8 cellular contexts compared by ENCODE assay signal in genomic region chr7:70614237-70614984, GRCh38.
DNase-seq lines count a peak whose midpoint lies in the region; ATAC-seq and TF ChIP-seq lines count a peak whose summit lies in the region.

No MANE protein-coding gene starts in this region.

- 15% methylated on average over 11 of the region's 12 CpGs for WGBS in esophagus muscularis mucosa
- WGBS in neuronal stem cell (ENCODE audit: extremely low coverage in 2 of 2, insufficient read length in 2 of 2, insufficient replicate concordance in 1 of 2), 2 donors = no CpG with 5 or more reads among the region's 12 CpGs

- H3K4me3 ChIP-seq in esophagus muscularis mucosa = peak overlapping the region in 2 of 4 donors; percentile 9 to 19
- peak overlapping the region in 1 of 2 donors; percentile 24 for H3K4me3 ChIP-seq in neuronal stem cell (ENCODE audit: low read length in 2 of 2)

- no peak overlapping the region for H3K18ac ChIP-seq in neuronal stem cell (ENCODE audit: low read length)

- no peak overlapping the region for H2AK5ac ChIP-seq in neuronal stem cell (ENCODE audit: low read depth, low read length)

- no peaks in the 10 kb centered on the region for H3K9me3 ChIP-seq in esophagus muscularis mucosa
- H3K9me3 ChIP-seq in neuronal stem cell (replicated peaks in 1 of 2; ENCODE audit: control insufficient read depth in 2 of 2, insufficient read depth in 1 of 2, low read depth in 1 of 2, low read length in 2 of 2) = no peaks in the 10 kb centered on the region

- ATAC-seq in HG02610 (IDR thresholded peaks at IDR 0.05; ENCODE audit: unreplicated experiment) = peak; percentile 63
- ATAC-seq in GM21390 (IDR thresholded peaks at IDR 0.05; ENCODE audit: unreplicated experiment) = no peak
- ATAC-seq in activated naive CD8-positive, alpha-beta T cell treated with anti-CD3 and anti-CD28 coated beads, Interleukin-2, amount 50 U/mL, for 24 hours = no peak

- no peaks in the 10 kb centered on the region for H3K27me3 ChIP-seq in esophagus muscularis mucosa
- peaks cover 0 to 2% (median 0%) of the 10 kb centered on the region in 3 experiments for H3K27me3 ChIP-seq in neuronal stem cell (ENCODE audit: control insufficient read depth in 3 of 3, insufficient read depth in 3 of 3, low read depth in 1 of 3, low read length in 3 of 3)

- no peak overlapping the region for H4K91ac ChIP-seq in neuronal stem cell (ENCODE audit: low read depth, low read length, poor library complexity)

- TF ChIP-seq POLR2A in esophagus muscularis mucosa (IDR thresholded peaks at IDR 0.05; ENCODE audit: low read depth) = no peak

- TF ChIP-seq CTCF in esophagus muscularis mucosa (IDR thresholded peaks at IDR 0.05) = no peak

- H3K27me3 Mint-ChIP-seq in activated naive CD8-positive, alpha-beta T cell treated with anti-CD3 and anti-CD28 coated beads, Interleukin-2, amount 50 U/mL, for 24 hours = no peaks in the 10 kb centered on the region

- peaks cover 16 to 18% (median 18%) of the 10 kb centered on the region in 4 donors for H3K4me1 ChIP-seq in esophagus muscularis mucosa
- H3K4me1 ChIP-seq in neuronal stem cell (ENCODE audit: control insufficient read depth in 2 of 2, insufficient read depth in 1 of 2, low read depth in 1 of 2, low read length in 2 of 2) = peaks cover 27 to 47% of the 10 kb centered on the region in 2 donors

- H3K4me2 ChIP-seq in neuronal stem cell (ENCODE audit: insufficient read depth, low read length, poor library complexity, severe bottlenecking) = no peak overlapping the region

- H3K36me3 Mint-ChIP-seq in activated naive CD8-positive, alpha-beta T cell treated with anti-CD3 and anti-CD28 coated beads, Interleukin-2, amount 50 U/mL, for 24 hours (ENCODE audit: low read depth) = no peaks in the 10 kb centered on the region

- intact Hi-C loops in esophagus muscularis mucosa (cut with DNase I) = no loop called here

- H2BK5ac ChIP-seq in neuronal stem cell (ENCODE audit: low read length) = no peak overlapping the region

- H2BK120ac ChIP-seq in neuronal stem cell (ENCODE audit: low read depth, low read length) = no peak overlapping the region

- H3K4ac ChIP-seq in neuronal stem cell (ENCODE audit: low read length) = no peak overlapping the region

- no peak overlapping the region for H3K23ac ChIP-seq in neuronal stem cell (ENCODE audit: low read depth, low read length, poor library complexity)

- no peaks in the 10 kb centered on the region for H3K9me3 Mint-ChIP-seq in activated naive CD8-positive, alpha-beta T cell treated with anti-CD3 and anti-CD28 coated beads, Interleukin-2, amount 50 U/mL, for 24 hours

- DNase-seq in NCI-H510A treated with DMSO at 0.1 percent for 48 hours (lab: John Stamatoyannopoulos, UW) (peak; percentile 20), esophagus muscularis mucosa (ENCODE audit: extremely low spot score) (no peak), neuronal stem cell (ENCODE audit: low spot score) (no peak), NK-92 (lab: John Stamatoyannopoulos, UW; ENCODE audit: unreplicated experiment) (no peak), Kasumi-1 (lab: John Stamatoyannopoulos, UW) (no peak)
- no peak for DNase-seq in activated naive CD8-positive, alpha-beta T cell treated with anti-CD3 and anti-CD28 coated beads, Interleukin-2, amount 50 U/mL, for 24 hours

- no peak overlapping the region for H3K4me3 Mint-ChIP-seq in activated naive CD8-positive, alpha-beta T cell treated with anti-CD3 and anti-CD28 coated beads, Interleukin-2, amount 50 U/mL, for 24 hours

- no peaks in the 10 kb centered on the region for H3K4me1 Mint-ChIP-seq in activated naive CD8-positive, alpha-beta T cell treated with anti-CD3 and anti-CD28 coated beads, Interleukin-2, amount 50 U/mL, for 24 hours

- no peak overlapping the region for H3K9ac ChIP-seq in neuronal stem cell (ENCODE audit: low read depth, low read length, poor library complexity)

- peak overlapping the region; percentile 54 for H2AFZ ChIP-seq in neuronal stem cell (ENCODE audit: low read length)

- no peak for TF ChIP-seq EP300 in esophagus muscularis mucosa (IDR thresholded peaks at IDR 0.05)

- H2BK12ac ChIP-seq in neuronal stem cell (ENCODE audit: low read length) = no peak overlapping the region

- H3K79me1 ChIP-seq in neuronal stem cell (ENCODE audit: low read depth, low read length) = no peaks in the 10 kb centered on the region

- no peak overlapping the region for H4K8ac ChIP-seq in neuronal stem cell (ENCODE audit: low read depth, low read length)

- H3K27ac ChIP-seq in esophagus muscularis mucosa (replicated peaks in 1 of 4) (peak overlapping the region; percentile 36 to 65 (median 58)), neuronal stem cell (replicated peaks; ENCODE audit: low read length) (no peak overlapping the region)

- no peak overlapping the region for H3K27ac Mint-ChIP-seq in activated naive CD8-positive, alpha-beta T cell treated with anti-CD3 and anti-CD28 coated beads, Interleukin-2, amount 50 U/mL, for 24 hours

- H3K36me3 ChIP-seq in esophagus muscularis mucosa (no peaks in the 10 kb centered on the region), neuronal stem cell (replicated peaks in 1 of 2; ENCODE audit: control insufficient read depth in 2 of 2, insufficient read depth in 2 of 2, low read length in 2 of 2) (no peaks in the 10 kb centered on the region)

- H2BK15ac ChIP-seq in neuronal stem cell (ENCODE audit: low read length) = no peak overlapping the region

- no peak overlapping the region for H3K14ac ChIP-seq in neuronal stem cell (ENCODE audit: low read length)
